13 cellular contexts compared by ENCODE assay signal in the genomic region with DNA sequence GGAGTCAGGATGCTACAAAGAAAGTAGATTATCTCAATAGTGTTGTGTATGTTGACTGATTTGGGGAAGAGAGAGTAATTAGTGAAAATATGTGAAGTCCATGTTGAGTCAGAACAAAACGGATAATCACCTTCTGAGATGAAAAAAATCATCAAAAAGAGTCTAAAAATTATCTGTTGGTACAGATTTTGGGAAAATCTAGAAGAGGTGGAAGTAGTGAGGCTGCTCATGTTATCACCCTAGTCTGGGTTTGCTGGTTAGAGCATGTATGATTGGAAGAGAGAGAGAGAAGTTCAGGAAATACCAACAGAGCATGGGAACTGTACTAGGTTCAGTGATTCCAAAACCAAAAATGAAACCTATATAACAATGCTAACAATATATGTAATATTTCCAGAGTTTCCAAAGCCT. TPM values are rescaled to one million over a fixed set of nuclear protein-coding genes. Genes with fewer than 3 reads are reported as not detected.
A peak's percentile ranks its signal among the peaks of the same experiment; 100 is the strongest.
DNase-seq lines count a peak whose midpoint lies in the region; ATAC-seq and TF ChIP-seq lines count a peak whose summit lies in the region.
"Had no signal": no experiment of that assay in that cellular context is flagged by ENCODE, and none has a peak within 500 bp of the region (broad histone marks: within the 10 kb centered on the region; RNA-seq: fewer than 3 reads in every experiment).

No MANE protein-coding gene starts in this region.

- H3K4me3 ChIP-seq in SJCRH30, result no peak overlapping the region
- H3K4me3 ChIP-seq in body of pancreas, result no peak overlapping the region
- H3K4me3 ChIP-seq: MG63, mucosa of descending colon had no signal

- no peak for DNase-seq in SJCRH30
- DNase-seq in NCI-H2171 (lab: John Stamatoyannopoulos, UW), result no peak
- no peak for DNase-seq in omental fat pad (ENCODE audit: low spot score)
- no peak for DNase-seq in body of pancreas
- DNase-seq in KBM-7, result no peak
- DNase-seq: GDM1; MG63; mucosa of descending colon; NCI-H226; stimulated activated CD4-positive, alpha-beta T cell treated with anti-CD3 and anti-CD28 coated beads, Interleukin-4, amount 100 ng/mL, for 24 hours had no signal

- no peak for TF ChIP-seq POLR2A in body of pancreas (IDR thresholded peaks at IDR 0.05)

- no peaks in the 10 kb centered on the region for H3K9me3 ChIP-seq in SJCRH30 (replicated peaks)
- H3K9me3 ChIP-seq in body of pancreas, result no peaks in the 10 kb centered on the region
- H3K9me3 ChIP-seq: MG63, mucosa of descending colon had no signal

- in situ Hi-C loops in KBM-7 (cut with MboI; ENCODE audit: low pct_unique_long_range_greater_than_20kb, low sequenced_read_pairs), result no loop called here

- WGBS in body of pancreas, 2 donors, result 86 to 90% methylated on average over 1 of the region's 1 CpG

- intact Hi-C loops in body of pancreas (cut with DNase I), result no loop called here

- H3K27me3 ChIP-seq in SJCRH30 (no peaks in the 10 kb centered on the region), body of pancreas (no peaks in the 10 kb centered on the region)
- H3K27me3 ChIP-seq: MG63 had no signal

- H3K27ac ChIP-seq in SJCRH30, result peak overlapping the region; percentile 12; the same call in 1 of the 2 replicates
- no peak overlapping the region for H3K27ac ChIP-seq in body of pancreas

- H3K4me1 ChIP-seq in SJCRH30, result peaks cover 22% of the 10 kb centered on the region
- peaks cover 25% of the 10 kb centered on the region for H3K4me1 ChIP-seq in body of pancreas

- TF ChIP-seq CTCF in omental fat pad (IDR thresholded peaks at IDR 0.05) (no peak), body of pancreas (IDR thresholded peaks at IDR 0.05) (no peak)

- H3K36me3 ChIP-seq in SJCRH30 (no peaks in the 10 kb centered on the region), body of pancreas (replicated peaks in 1 of 2; ENCODE audit: insufficient read depth in 1 of 2, low read depth in 2 of 2) (no peaks in the 10 kb centered on the region)
- H3K36me3 ChIP-seq: MG63 had no signal

- ATAC-seq in GM18511 (IDR thresholded peaks at IDR 0.05; ENCODE audit: unreplicated experiment) (peak; percentile 68), GM19463 (IDR thresholded peaks at IDR 0.05; ENCODE audit: unreplicated experiment) (peak; percentile 80), HG02938 (IDR thresholded peaks at IDR 0.05; ENCODE audit: unreplicated experiment) (peak; percentile 72), omental fat pad (ENCODE audit: low FRiP score) (no peak), body of pancreas (no peak)
- ATAC-seq: mucosa of descending colon had no signal

RNA-seq across cellular contexts. Expression of gene RPA3, which starts 12.3 kb away (rescaled TPM):
- 88.8 and 91.5 TPM in 2 replicates for total RNA-seq in SJCRH30 (2014; rRNA removed; shearing (Covaris generic))
- 10 to 100 TPM in 3 of 4 donors, 1 to 10 TPM in 1; 9.7 to 19.3 (median 17.9) TPM for total RNA-seq in omental fat pad
- 1 to 10 TPM in 1 of 2 donors, under 1 TPM in 1; 0.66 to 6.0 TPM for total RNA-seq in body of pancreas

Comparison
In these comparisons a context has a peak if more than half of its experiments do, and no peak if none do; other contexts are left out.
1. ATAC-seq: peak in GM18511 (single experiment), GM19463 (single experiment) and HG02938 (single experiment); none in omental fat pad (single experiment) and body of pancreas (single experiment).